In the genomic region with DNA sequence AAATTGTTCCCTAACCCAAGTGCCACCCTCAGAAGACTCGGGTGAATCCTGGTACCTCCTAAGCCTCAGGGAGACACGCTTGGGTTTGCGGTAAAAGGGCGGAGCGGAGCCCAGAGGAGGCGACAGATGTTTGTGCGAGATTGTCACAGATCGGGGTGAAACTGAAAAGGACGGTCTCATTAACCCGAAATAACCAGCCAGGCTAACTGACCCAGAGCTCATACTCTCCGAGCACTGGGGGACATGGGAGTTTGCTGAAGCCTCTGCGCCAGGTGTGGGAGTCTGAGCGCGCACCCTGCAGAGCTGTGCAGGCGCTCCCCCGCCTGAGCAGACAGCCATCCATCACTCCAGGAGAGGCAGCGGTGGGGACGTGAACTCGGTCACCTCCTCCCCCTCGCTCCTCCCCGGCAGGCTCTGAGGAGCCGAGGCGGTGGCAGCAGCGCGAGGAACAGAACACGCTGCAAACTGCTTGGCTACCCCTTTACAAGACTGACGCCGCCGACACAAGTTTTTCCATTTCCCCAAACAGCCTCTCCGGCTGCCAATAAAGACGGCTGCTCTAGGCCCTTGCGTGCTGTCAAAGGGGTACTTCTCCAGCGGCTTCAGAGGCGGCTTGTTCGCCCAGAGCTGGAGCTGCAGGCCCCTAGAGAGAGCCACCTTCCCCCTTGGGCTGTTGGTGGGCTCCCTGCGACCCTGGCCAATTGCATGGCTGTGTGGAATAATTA, we compare ENCODE assay signal across 8 cellular contexts. TPM values are rescaled to one million over a fixed set of nuclear protein-coding genes. Genes with fewer than 3 reads are reported as not detected.
DNase-seq lines count a peak whose midpoint lies in the region; ATAC-seq and TF ChIP-seq lines count a peak whose summit lies in the region.

No MANE protein-coding gene starts in this region.

- H3K4me1 ChIP-seq in MM.1S (ENCODE audit: low read length): 0 out of 2 replicates have a peak, but pooled peaks cover 9% of the 10 kb centered on the region

- peaks cover 72 to 96% of the 10 kb centered on the region in 2 donors for H3K27me3 Mint-ChIP-seq in effector memory CD8-positive, alpha-beta T cell

- H3K4me2 ChIP-seq in MM.1S (ENCODE audit: low read depth, low read length): peak overlapping the region; percentile 53; the same call in 1 of the 2 replicates

- ATAC-seq in GM18499 (IDR thresholded peaks at IDR 0.05; ENCODE audit: insufficient read depth, unreplicated experiment) (peak; percentile 54), GM21529 (IDR thresholded peaks at IDR 0.05; ENCODE audit: unreplicated experiment) (peak; percentile 84), left ventricle myocardium superior (no peak)
- no peak for ATAC-seq in effector memory CD8-positive, alpha-beta T cell (replicated peaks)

- intact Hi-C loops in left ventricle myocardium superior (cut with micrococcal nuclease): no loop called here

- no peaks in the 10 kb centered on the region for H3K9me2 ChIP-seq in MM.1S (replicated peaks; ENCODE audit: insufficient read depth, low read length)

- H2AFZ ChIP-seq in MM.1S (ENCODE audit: low read length): 0 out of 2 replicates have a peak overlapping the region, but pooled peaks have one; percentile 7

- no peaks in the 10 kb centered on the region for H3K79me2 ChIP-seq in MM.1S (ENCODE audit: low read length)

- no peak overlapping the region; the same call in 1 of the 2 replicates for H3K9ac ChIP-seq in MM.1S (ENCODE audit: low read length)

- H3K27me3 ChIP-seq in MM.1S (replicated peaks; ENCODE audit: insufficient read depth, low read length): peaks cover 7% of the 10 kb centered on the region; the same call in 1 of the 2 replicates

- peaks cover under 1% of the 10 kb centered on the region for H3K36me3 Mint-ChIP-seq in effector memory CD8-positive, alpha-beta T cell (ENCODE audit: insufficient read depth)

- H3K36me3 ChIP-seq in MM.1S (replicated peaks; ENCODE audit: insufficient read depth, low read length): no peaks in the 10 kb centered on the region

- H3K4me3 Mint-ChIP-seq in effector memory CD8-positive, alpha-beta T cell: no peak overlapping the region

- H3K4me3 ChIP-seq in MM.1S (ENCODE audit: low read length): no peak overlapping the region; the same call in 1 of the 2 replicates

- peak overlapping the region; percentile 43; the same call in 1 of the 2 replicates for H3K27ac ChIP-seq in MM.1S (ENCODE audit: low read length)

- no peak for TF ChIP-seq CTCF in MM.1S (IDR thresholded peaks at IDR 0.05; ENCODE audit: low read length)

- H3K9me3 Mint-ChIP-seq in effector memory CD8-positive, alpha-beta T cell: no peaks in the 10 kb centered on the region

- H3K9me3 ChIP-seq in MM.1S (replicated peaks; ENCODE audit: insufficient read depth, low read length): no peaks in the 10 kb centered on the region

- no peaks in the 10 kb centered on the region for H4K20me1 ChIP-seq in MM.1S (ENCODE audit: insufficient read depth, low read length)

- H3F3A ChIP-seq in MM.1S (ENCODE audit: insufficient read depth, low read length): peaks cover 10% of the 10 kb centered on the region

- peaks cover 0 to 2% of the 10 kb centered on the region in 2 donors for H3K4me1 Mint-ChIP-seq in effector memory CD8-positive, alpha-beta T cell (ENCODE audit: low read depth in 2 of 2)

- DNase-seq in MM.1S: peak; percentile 77
- DNase-seq in amniotic epithelial cell (ENCODE audit: low read depth): peak; percentile 20
- no peak for DNase-seq in NCI-H1694 (lab: John Stamatoyannopoulos, UW)
- no peak for DNase-seq in left ventricle myocardium superior
- no peak for DNase-seq in effector memory CD8-positive, alpha-beta T cell
- no peak for DNase-seq in C1 segment of cervical spinal cord (lab: John Stamatoyannopoulos, UW)

- H3K27ac Mint-ChIP-seq in effector memory CD8-positive, alpha-beta T cell: no peak overlapping the region

RNA-seq across cellular contexts. Expression of a gene that starts 43.5 kb away (rescaled TPM):
- total RNA-seq in left ventricle myocardium superior: 23.2 TPM

RNA-seq across cellular contexts. Expression of a gene that starts 57.1 kb away (rescaled TPM):
- 16.7 TPM for total RNA-seq in left ventricle myocardium superior

Comparison
In these comparisons a context has a peak if more than half of its experiments do, and no peak if none do; other contexts are left out.
1. ATAC-seq: peak in GM18499 (single experiment) and GM21529 (single experiment); none in left ventricle myocardium superior (single experiment) and effector memory CD8-positive, alpha-beta T cell (single experiment).
2. DNase-seq: peak in MM.1S (single experiment) and amniotic epithelial cell (single experiment); none in NCI-H1694 (single experiment), left ventricle myocardium superior (single experiment), effector memory CD8-positive, alpha-beta T cell (0 of 3) and C1 segment of cervical spinal cord (0 of 14).